Comparison of ENCODE assay signal across 1 cellular context in genomic region chr2:130336877-130337734, GRCh38.
TF ChIP-seq lines count a peak whose summit lies in the region.

No MANE protein-coding gene starts in this region.

TF ChIP-seq in HepG2, 621 proteins besides CTCF, POLR2A, EP300 and RAD21 (continued from another document and continues in another):
- TF ChIP-seq ZNF276 (CRISPR knock-in tag; IDR thresholded peaks at IDR 0.05; ENCODE audit: low read depth) = no peak
- TF ChIP-seq NCOA2 (CRISPR knock-in tag; IDR thresholded peaks at IDR 0.05) = peak; percentile 35; the same call in 1 of the 2 replicates
- TF ChIP-seq FOXK1 (CRISPR knock-in tag; IDR thresholded peaks at IDR 0.05; ENCODE audit: borderline replicate concordance, low read depth) = peak; percentile 60; the same call in 1 of the 2 replicates
- TF ChIP-seq TBX2 (CRISPR knock-in tag; IDR thresholded peaks at IDR 0.05; ENCODE audit: borderline replicate concordance) = 0 out of 2 replicates have a peak, but pooled peaks have one; percentile 30
- TF ChIP-seq ZNF496 (CRISPR knock-in tag; IDR thresholded peaks at IDR 0.05; ENCODE audit: insufficient replicate concordance) = no peak
- no peak for TF ChIP-seq AHR (CRISPR knock-in tag; IDR thresholded peaks at IDR 0.05)
- peak; percentile 57; the same call in 1 of the 2 replicates for TF ChIP-seq MEIS2 (CRISPR knock-in tag; IDR thresholded peaks at IDR 0.05)
- no peak for TF ChIP-seq ZNF775 (CRISPR knock-in tag; IDR thresholded peaks at IDR 0.05; ENCODE audit: borderline replicate concordance)
- TF ChIP-seq HNF1A (IDR thresholded peaks at IDR 0.05; ENCODE audit: low read depth) = peak; percentile 54
- no peak; the same call in 1 of the 2 replicates for TF ChIP-seq HNF1A (CRISPR knock-in tag; IDR thresholded peaks at IDR 0.05; ENCODE audit: borderline replicate concordance)
- TF ChIP-seq ZBTB25 (CRISPR knock-in tag; IDR thresholded peaks at IDR 0.05) = 0 out of 2 replicates have a peak, but pooled peaks have one; percentile 27
- no peak for TF ChIP-seq IRF1 (CRISPR knock-in tag; IDR thresholded peaks at IDR 0.05; ENCODE audit: low read depth)
- peak; percentile 61; the same call in 1 of the 2 replicates for TF ChIP-seq ZNF776 (CRISPR knock-in tag; IDR thresholded peaks at IDR 0.05)
- no peak for TF ChIP-seq NFIC (IDR thresholded peaks at IDR 0.05; ENCODE audit: low read length)
- TF ChIP-seq IKZF4 (CRISPR knock-in tag; IDR thresholded peaks at IDR 0.05; ENCODE audit: borderline replicate concordance, low read depth, not compliant biosample characterization) = peak; percentile 93
- TF ChIP-seq ZNF326 (CRISPR knock-in tag; IDR thresholded peaks at IDR 0.05; ENCODE audit: borderline replicate concordance) = no peak
- TF ChIP-seq ZNF333 (CRISPR knock-in tag; IDR thresholded peaks at IDR 0.05; ENCODE audit: borderline replicate concordance) = peak; percentile 89; the same call in 1 of the 2 replicates
- no peak for TF ChIP-seq ZSCAN22 (CRISPR knock-in tag; IDR thresholded peaks at IDR 0.05)
- TF ChIP-seq AKAP8 (CRISPR knock-in tag; IDR thresholded peaks at IDR 0.05) = peak; percentile 85; the same call in 1 of the 2 replicates
- TF ChIP-seq ZBED4 (CRISPR knock-in tag; IDR thresholded peaks at IDR 0.05; ENCODE audit: borderline replicate concordance) = no peak; the same call in 1 of the 2 replicates
- TF ChIP-seq ZNF121 (CRISPR knock-in tag; IDR thresholded peaks at IDR 0.05) = no peak
- peak; percentile 24; the same call in 1 of the 2 replicates for TF ChIP-seq FOXK2 (IDR thresholded peaks at IDR 0.05)
- TF ChIP-seq KMT2B (CRISPR knock-in tag; IDR thresholded peaks at IDR 0.05) = peak; percentile 82
- TF ChIP-seq RBM39 (IDR thresholded peaks at IDR 0.05; ENCODE audit: low read depth, low read length, poor library complexity, severe bottlenecking) = no peak
- TF ChIP-seq ETV6 (CRISPR knock-in tag; conservative IDR thresholded peaks at IDR 0.05) = peak; percentile 62; the same call in 1 of the 2 replicates
- TF ChIP-seq ZNF446 (CRISPR knock-in tag; IDR thresholded peaks at IDR 0.05) = no peak
- no peak for TF ChIP-seq PRDM15 (CRISPR knock-in tag; IDR thresholded peaks at IDR 0.05)
- TF ChIP-seq TFAP4 (IDR thresholded peaks at IDR 0.05; ENCODE audit: borderline replicate concordance, low read depth) = peak; percentile 77; the same call in 1 of the 2 replicates
- peak; percentile 89 for TF ChIP-seq RFXAP (CRISPR knock-in tag; IDR thresholded peaks at IDR 0.05; ENCODE audit: borderline replicate concordance)
- no peak for TF ChIP-seq SRSF9 (IDR thresholded peaks at IDR 0.05; ENCODE audit: borderline replicate concordance, insufficient read depth, low read depth, low read length, poor library complexity, severe bottlenecking)
- TF ChIP-seq PAXIP1 (CRISPR knock-in tag; conservative IDR thresholded peaks at IDR 0.05) = peak; percentile 36; the same call in 1 of the 2 replicates
- no peak for TF ChIP-seq PAX8 (CRISPR knock-in tag; IDR thresholded peaks at IDR 0.05; ENCODE audit: borderline replicate concordance)
